1 cellular context compared by ENCODE assay signal in the genomic region with DNA sequence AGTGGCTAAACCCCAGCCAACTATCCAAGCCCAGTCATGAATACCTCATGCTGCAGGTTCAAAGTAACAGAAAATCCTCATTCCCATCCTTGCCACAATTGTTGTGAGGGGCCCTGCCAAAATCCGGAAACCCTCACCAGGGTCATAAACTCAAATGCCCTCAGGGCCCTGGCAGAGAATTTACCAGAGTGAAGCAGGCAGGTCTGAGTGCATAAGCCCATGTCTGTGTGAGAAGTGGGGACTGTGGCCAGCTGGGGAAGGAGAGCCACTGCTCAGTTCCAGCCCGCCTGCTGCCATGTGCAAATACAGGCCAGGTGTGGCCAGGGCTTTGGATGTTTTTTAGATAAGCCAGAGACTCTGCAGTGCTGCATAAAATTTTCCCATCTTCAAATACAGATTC.
TF ChIP-seq lines count a peak whose summit lies in the region.

No MANE protein-coding gene starts in this region.

TF ChIP-seq in K562, 482 proteins besides CTCF, POLR2A, EP300 and RAD21:
- TF ChIP-seq HDAC8 (tag; IDR thresholded peaks at IDR 0.05) (no peak), U2AF1 (optimal IDR thresholded peaks at IDR 0.05; ENCODE audit: low read depth, low read length) (no peak), ZNF354B (CRISPR knock-in tag; IDR thresholded peaks at IDR 0.05) (no peak), HDAC3 (IDR thresholded peaks at IDR 0.05; ENCODE audit: borderline replicate concordance, partially characterized antibody) (no peak), TRIM24 (IDR thresholded peaks at IDR 0.05) (no peak), SMARCA5 (IDR thresholded peaks at IDR 0.05) (no peak), RFX7 (CRISPR knock-in tag; IDR thresholded peaks at IDR 0.05) (no peak), BRF1 (IDR thresholded peaks at IDR 0.05; ENCODE audit: borderline replicate concordance, extremely low read depth, insufficient read length) (no peak), ZNF347 (CRISPR knock-in tag; IDR thresholded peaks at IDR 0.05; ENCODE audit: low read depth) (no peak), XRCC4 (IDR thresholded peaks at IDR 0.05; ENCODE audit: extremely low read depth, insufficient read depth, insufficient read length) (no peak), GABPA (tag; conservative IDR thresholded peaks at IDR 0.05; ENCODE audit: low read depth) (no peak), MAFF (IDR thresholded peaks at IDR 0.05; ENCODE audit: low read length) (no peak), GABPB1 (CRISPR knock-in tag; IDR thresholded peaks at IDR 0.05) (no peak)
- TF ChIP-seq, protein P1, sequence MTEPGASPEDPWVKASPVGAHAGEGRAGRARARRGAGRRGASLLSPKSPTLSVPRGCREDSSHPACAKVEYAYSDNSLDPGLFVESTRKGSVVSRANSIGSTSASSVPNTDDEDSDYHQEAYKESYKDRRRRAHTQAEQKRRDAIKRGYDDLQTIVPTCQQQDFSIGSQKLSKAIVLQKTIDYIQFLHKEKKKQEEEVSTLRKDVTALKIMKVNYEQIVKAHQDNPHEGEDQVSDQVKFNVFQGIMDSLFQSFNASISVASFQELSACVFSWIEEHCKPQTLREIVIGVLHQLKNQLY (CRISPR knock-in tag; conservative IDR thresholded peaks at IDR 0.05): no peak
- TF ChIP-seq, protein P2, sequence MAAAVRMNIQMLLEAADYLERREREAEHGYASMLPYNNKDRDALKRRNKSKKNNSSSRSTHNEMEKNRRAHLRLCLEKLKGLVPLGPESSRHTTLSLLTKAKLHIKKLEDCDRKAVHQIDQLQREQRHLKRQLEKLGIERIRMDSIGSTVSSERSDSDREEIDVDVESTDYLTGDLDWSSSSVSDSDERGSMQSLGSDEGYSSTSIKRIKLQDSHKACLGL (CRISPR knock-in tag; IDR thresholded peaks at IDR 0.05; ENCODE audit: borderline replicate concordance, poor library complexity, severe bottlenecking): no peak
- TF ChIP-seq, protein P3, sequence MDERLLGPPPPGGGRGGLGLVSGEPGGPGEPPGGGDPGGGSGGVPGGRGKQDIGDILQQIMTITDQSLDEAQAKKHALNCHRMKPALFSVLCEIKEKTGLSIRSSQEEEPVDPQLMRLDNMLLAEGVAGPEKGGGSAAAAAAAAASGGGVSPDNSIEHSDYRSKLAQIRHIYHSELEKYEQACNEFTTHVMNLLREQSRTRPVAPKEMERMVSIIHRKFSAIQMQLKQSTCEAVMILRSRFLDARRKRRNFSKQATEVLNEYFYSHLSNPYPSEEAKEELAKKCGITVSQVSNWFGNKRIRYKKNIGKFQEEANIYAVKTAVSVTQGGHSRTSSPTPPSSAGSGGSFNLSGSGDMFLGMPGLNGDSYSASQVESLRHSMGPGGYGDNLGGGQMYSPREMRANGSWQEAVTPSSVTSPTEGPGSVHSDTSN (CRISPR knock-in tag; IDR thresholded peaks at IDR 0.05; ENCODE audit: low read depth): no peak
- TF ChIP-seq, protein P3 (tag; conservative IDR thresholded peaks at IDR 0.05; ENCODE audit: low read depth): no peak
- TF ChIP-seq, protein P4, sequence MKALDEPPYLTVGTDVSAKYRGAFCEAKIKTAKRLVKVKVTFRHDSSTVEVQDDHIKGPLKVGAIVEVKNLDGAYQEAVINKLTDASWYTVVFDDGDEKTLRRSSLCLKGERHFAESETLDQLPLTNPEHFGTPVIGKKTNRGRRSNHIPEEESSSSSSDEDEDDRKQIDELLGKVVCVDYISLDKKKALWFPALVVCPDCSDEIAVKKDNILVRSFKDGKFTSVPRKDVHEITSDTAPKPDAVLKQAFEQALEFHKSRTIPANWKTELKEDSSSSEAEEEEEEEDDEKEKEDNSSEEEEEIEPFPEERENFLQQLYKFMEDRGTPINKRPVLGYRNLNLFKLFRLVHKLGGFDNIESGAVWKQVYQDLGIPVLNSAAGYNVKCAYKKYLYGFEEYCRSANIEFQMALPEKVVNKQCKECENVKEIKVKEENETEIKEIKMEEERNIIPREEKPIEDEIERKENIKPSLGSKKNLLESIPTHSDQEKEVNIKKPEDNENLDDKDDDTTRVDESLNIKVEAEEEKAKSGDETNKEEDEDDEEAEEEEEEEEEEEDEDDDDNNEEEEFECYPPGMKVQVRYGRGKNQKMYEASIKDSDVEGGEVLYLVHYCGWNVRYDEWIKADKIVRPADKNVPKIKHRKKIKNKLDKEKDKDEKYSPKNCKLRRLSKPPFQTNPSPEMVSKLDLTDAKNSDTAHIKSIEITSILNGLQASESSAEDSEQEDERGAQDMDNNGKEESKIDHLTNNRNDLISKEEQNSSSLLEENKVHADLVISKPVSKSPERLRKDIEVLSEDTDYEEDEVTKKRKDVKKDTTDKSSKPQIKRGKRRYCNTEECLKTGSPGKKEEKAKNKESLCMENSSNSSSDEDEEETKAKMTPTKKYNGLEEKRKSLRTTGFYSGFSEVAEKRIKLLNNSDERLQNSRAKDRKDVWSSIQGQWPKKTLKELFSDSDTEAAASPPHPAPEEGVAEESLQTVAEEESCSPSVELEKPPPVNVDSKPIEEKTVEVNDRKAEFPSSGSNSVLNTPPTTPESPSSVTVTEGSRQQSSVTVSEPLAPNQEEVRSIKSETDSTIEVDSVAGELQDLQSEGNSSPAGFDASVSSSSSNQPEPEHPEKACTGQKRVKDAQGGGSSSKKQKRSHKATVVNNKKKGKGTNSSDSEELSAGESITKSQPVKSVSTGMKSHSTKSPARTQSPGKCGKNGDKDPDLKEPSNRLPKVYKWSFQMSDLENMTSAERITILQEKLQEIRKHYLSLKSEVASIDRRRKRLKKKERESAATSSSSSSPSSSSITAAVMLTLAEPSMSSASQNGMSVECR (CRISPR knock-in tag; IDR thresholded peaks at IDR 0.05): no peak
- TF ChIP-seq, protein P5, sequence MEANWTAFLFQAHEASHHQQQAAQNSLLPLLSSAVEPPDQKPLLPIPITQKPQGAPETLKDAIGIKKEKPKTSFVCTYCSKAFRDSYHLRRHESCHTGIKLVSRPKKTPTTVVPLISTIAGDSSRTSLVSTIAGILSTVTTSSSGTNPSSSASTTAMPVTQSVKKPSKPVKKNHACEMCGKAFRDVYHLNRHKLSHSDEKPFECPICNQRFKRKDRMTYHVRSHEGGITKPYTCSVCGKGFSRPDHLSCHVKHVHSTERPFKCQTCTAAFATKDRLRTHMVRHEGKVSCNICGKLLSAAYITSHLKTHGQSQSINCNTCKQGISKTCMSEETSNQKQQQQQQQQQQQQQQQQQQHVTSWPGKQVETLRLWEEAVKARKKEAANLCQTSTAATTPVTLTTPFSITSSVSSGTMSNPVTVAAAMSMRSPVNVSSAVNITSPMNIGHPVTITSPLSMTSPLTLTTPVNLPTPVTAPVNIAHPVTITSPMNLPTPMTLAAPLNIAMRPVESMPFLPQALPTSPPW (CRISPR knock-in tag; IDR thresholded peaks at IDR 0.05): no peak
TF ChIP-seq in K562: peak in this region for 0.
